20 cellular contexts compared by ENCODE assay signal in genomic region chr6:28118217-28118616, GRCh38. TPM values are rescaled to one million over a fixed set of nuclear protein-coding genes. Genes with fewer than 3 reads are reported as not detected.
A peak's percentile ranks its signal among the peaks of the same experiment; 100 is the strongest.
DNase-seq lines count a peak whose midpoint lies in the region; ATAC-seq, FAIRE-seq and TF ChIP-seq lines count a peak whose summit lies in the region.
"Had no signal": no experiment of that assay in that cellular context is flagged by ENCODE, and none has a peak within 500 bp of the region (broad histone marks: within the 10 kb centered on the region; RNA-seq: fewer than 3 reads in every experiment).

No MANE protein-coding gene starts in this region.

- no peak for ATAC-seq in HepG2
- no peak for ATAC-seq in right lobe of liver
- ATAC-seq: GM23338, HCT116 had no signal

- no peak for TF ChIP-seq POLR2A in HepG2 (IDR thresholded peaks at IDR 0.05; ENCODE audit: insufficient read depth in 1 of 2, low read depth in 2 of 2, low read length in 2 of 2)
- TF ChIP-seq POLR2A in right lobe of liver (IDR thresholded peaks at IDR 0.05), result no peak

- no TSS peak for BruUV-seq in HepG2 (replicated peaks; lab: Mats Ljungman, UMichigan)
- no TSS peak for BruUV-seq in PC-9 (replicated peaks; lab: Mats Ljungman, UMichigan)

- H4K20me1 ChIP-seq in HepG2 (ENCODE audit: insufficient read depth, low read length), result no peaks in the 10 kb centered on the region
- no peaks in the 10 kb centered on the region for H4K20me1 ChIP-seq in PC-9 (ENCODE audit: insufficient read depth)

- H3K4me2 ChIP-seq in HepG2 (ENCODE audit: low read depth, low read length), result no peak overlapping the region
- H3K4me2 ChIP-seq in skeletal muscle satellite cell (ENCODE audit: low read length), result no peak overlapping the region
- no peak overlapping the region for H3K4me2 ChIP-seq in PC-9
- H3K4me2 ChIP-seq: GM23338 had no signal

- H3K27ac ChIP-seq in HepG2 (ENCODE audit: extremely low read length, insufficient read depth, low read length), result no peak overlapping the region
- no peak overlapping the region for H3K27ac ChIP-seq in right lobe of liver
- no peak overlapping the region for H3K27ac ChIP-seq in PC-9

- H2AFZ ChIP-seq in HepG2 (ENCODE audit: low read length), result no peak overlapping the region
- H2AFZ ChIP-seq in PC-9, result no peak overlapping the region
- H2AFZ ChIP-seq: GM23338 had no signal

- no peak for FAIRE-seq in HepG2 (lab: Jason Lieb, UNC)
- FAIRE-seq: GM12891, GM18507 had no signal

- WGBS in HepG2 (ENCODE audit: low lambda C conversion rate), result 84% methylated on average over 1 of the region's 1 CpG
- WGBS in right lobe of liver (ENCODE audit: insufficient coverage, low coverage, low lambda C conversion rate, missing lambda C conversion rate), result 78% methylated on average over 1 of the region's 1 CpG

- TF ChIP-seq CTCF in HepG2 (CRISPR knock-in tag; IDR thresholded peaks at IDR 0.05) (no peak), right lobe of liver (IDR thresholded peaks at IDR 0.05) (no peak), PC-9 (conservative IDR thresholded peaks at IDR 0.05) (no peak)

- no peaks in the 10 kb centered on the region for H3K9me3 ChIP-seq in HepG2 (ENCODE audit: low read length)
- H3K9me3 ChIP-seq in right lobe of liver, result no peaks in the 10 kb centered on the region
- H3K9me3 ChIP-seq in skeletal muscle satellite cell (replicated peaks; ENCODE audit: low read length), result no peaks in the 10 kb centered on the region
- no peaks in the 10 kb centered on the region; the same call in 1 of the 2 replicates for H3K9me3 ChIP-seq in PC-9 (ENCODE audit: insufficient read depth, low read depth)

- TF ChIP-seq RAD21 in HepG2 (CRISPR knock-in tag; IDR thresholded peaks at IDR 0.05), result no peak

- no peak for TF ChIP-seq EP300 in HepG2 (IDR thresholded peaks at IDR 0.05; ENCODE audit: low read depth in 2 of 2, low read length in 2 of 2)
- TF ChIP-seq EP300 in HepG2 (CRISPR knock-in tag; IDR thresholded peaks at IDR 0.05; ENCODE audit: borderline replicate concordance), result no peak

- H3K9me2 ChIP-seq in PC-9 (ENCODE audit: insufficient read depth), result no peaks in the 10 kb centered on the region

- H3K4me3 ChIP-seq in HepG2 (replicated peaks in 1 of 3; ENCODE audit: insufficient read depth in 1 of 3, low read depth in 2 of 3, low read length in 3 of 3) (no peak overlapping the region), right lobe of liver (no peak overlapping the region), skeletal muscle satellite cell (ENCODE audit: low read length) (no peak overlapping the region), PC-9 (no peak overlapping the region)
- H3K4me3 ChIP-seq: GM23338 had no signal

- H3K27ac Mint-ChIP-seq in activated T-helper 2 cell treated with anti-CD3 and anti-CD28 coated beads, Interferon-gamma antibody, Interleukin-2, Interleukin-4, amounts not matched to agents 10 μg/mL and 5 μg/mL and 100 μg/mL, durations not matched to agents 14 hours and 24 hours and 36 hours, result peak overlapping the region; percentile 23
- H3K27ac Mint-ChIP-seq: GM23338, H9, HFFc6 had no signal

- H3K27me3 ChIP-seq in HepG2 (ENCODE audit: control insufficient read depth in 1 of 2, insufficient read depth in 2 of 2, low read length in 2 of 2) (no peaks in the 10 kb centered on the region), right lobe of liver (no peaks in the 10 kb centered on the region), skeletal muscle satellite cell (ENCODE audit: control insufficient read depth, insufficient read depth, low read length) (no peaks in the 10 kb centered on the region), PC-9 (ENCODE audit: insufficient read depth, low read depth) (no peaks in the 10 kb centered on the region)

- POLR2A ChIA-PET in HepG2 (lab: Yijun Ruan, JAX) (interaction anchor here (2.1 kb wide), 1 partner anchor 14 kb away, joined by 6 read pairs; no protein-coding TSS in a partner anchor), PC-9 (lab: Charles Lee; ENCODE audit: unreplicated experiment) (interaction anchor here (0.7 kb wide), 1 partner anchor 181 kb away, joined by 3 read pairs; no protein-coding TSS in a partner anchor)

- peaks cover 57% of the 10 kb centered on the region for H3K36me3 Mint-ChIP-seq in activated T-helper 2 cell treated with anti-CD3 and anti-CD28 coated beads, Interferon-gamma antibody, Interleukin-2, Interleukin-4, amounts not matched to agents 10 μg/mL and 5 μg/mL and 100 μg/mL, durations not matched to agents 14 hours and 24 hours and 36 hours (ENCODE audit: low read depth)

- peaks cover 7% of the 10 kb centered on the region for H3K4me1 ChIP-seq in HepG2 (ENCODE audit: insufficient read depth, low read length)
- H3K4me1 ChIP-seq in right lobe of liver, result no peaks in the 10 kb centered on the region
- peaks cover 21% of the 10 kb centered on the region for H3K4me1 ChIP-seq in skeletal muscle satellite cell (ENCODE audit: control insufficient read depth, insufficient read depth, low read length)
- H3K4me1 ChIP-seq in PC-9 (replicated peaks; ENCODE audit: insufficient read depth), result no peaks in the 10 kb centered on the region

- H3K79me2 ChIP-seq in HepG2 (ENCODE audit: insufficient read depth, low read length), result no peaks in the 10 kb centered on the region
- H3K79me2 ChIP-seq in PC-9 (ENCODE audit: low read depth), result no peaks in the 10 kb centered on the region

- H3K27me3 Mint-ChIP-seq in activated T-helper 2 cell treated with anti-CD3 and anti-CD28 coated beads, Interferon-gamma antibody, Interleukin-2, Interleukin-4, amounts not matched to agents 10 μg/mL and 5 μg/mL and 100 μg/mL, durations not matched to agents 14 hours and 24 hours and 36 hours (ENCODE audit: low read depth), result no peaks in the 10 kb centered on the region
- H3K27me3 Mint-ChIP-seq: CD4-positive, alpha-beta memory T cell had no signal

- H3K36me3 ChIP-seq in HepG2 (replicated peaks in 1 of 2; ENCODE audit: control insufficient read depth in 1 of 2, insufficient read depth in 2 of 2, low read length in 2 of 2) (peaks cover 2 to 19% of the 10 kb centered on the region in 2 experiments), right lobe of liver (peaks cover 0 to 38% (median 4%) of the 10 kb centered on the region in 4 donors), skeletal muscle satellite cell (ENCODE audit: insufficient read depth, low read length) (peaks cover 50% of the 10 kb centered on the region), PC-9 (ENCODE audit: low read depth) (no peaks in the 10 kb centered on the region; the same call in 1 of the 2 replicates)

- no peak overlapping the region for H3K4me3 Mint-ChIP-seq in activated T-helper 2 cell treated with anti-CD3 and anti-CD28 coated beads, Interferon-gamma antibody, Interleukin-2, Interleukin-4, amounts not matched to agents 10 μg/mL and 5 μg/mL and 100 μg/mL, durations not matched to agents 14 hours and 24 hours and 36 hours (ENCODE audit: low read depth)
- H3K4me3 Mint-ChIP-seq: CD4-positive, alpha-beta memory T cell; GM23338; H9; HFFc6 had no signal

- no peak overlapping the region for H3K9ac ChIP-seq in HepG2 (ENCODE audit: insufficient read depth, low read depth, low read length)
- peak overlapping the region; percentile 45 for H3K9ac ChIP-seq in skeletal muscle satellite cell (ENCODE audit: low read depth, low read length)

- in situ Hi-C loops in HepG2 (cut with HindIII; ENCODE audit: extremely low pct_ligation_motif_present, low pct_unique_long_range_greater_than_20kb), result no loop called here

- peaks cover under 1% of the 10 kb centered on the region for H3K4me1 Mint-ChIP-seq in activated T-helper 2 cell treated with anti-CD3 and anti-CD28 coated beads, Interferon-gamma antibody, Interleukin-2, Interleukin-4, amounts not matched to agents 10 μg/mL and 5 μg/mL and 100 μg/mL, durations not matched to agents 14 hours and 24 hours and 36 hours (ENCODE audit: low read depth)
- H3K4me1 Mint-ChIP-seq: GM23338, H9 had no signal

- intact Hi-C loops in HepG2 (cut with micrococcal nuclease; ENCODE audit: unreplicated experiment) (no loop called here), right lobe of liver (cut with DNase I) (no loop called here), PC-9 (cut with micrococcal nuclease; ENCODE audit: unreplicated experiment) (no loop called here)
- intact Hi-C loops in activated T-helper 2 cell treated with anti-CD3 and anti-CD28 coated beads, Interferon-gamma antibody, Interleukin-2, Interleukin-4, amounts not matched to agents 10 μg/mL and 5 μg/mL and 100 μg/mL, durations not matched to agents 14 hours and 24 hours and 36 hours (cut with micrococcal nuclease), result no loop called here

- CTCF ChIA-PET in HepG2 (lab: Yijun Ruan, JAX; ENCODE audit: low intra/inter-chr PET ratio, low total read pairs), result no interaction called here
- CTCF ChIA-PET in PC-9 (lab: Charles Lee), result no interaction called here

- H3F3A ChIP-seq in PC-9 (ENCODE audit: insufficient read depth, low read depth), result no peaks in the 10 kb centered on the region

- DNase-seq in HepG2 (ENCODE audit: low spot score) (no peak), right lobe of liver (no peak), PC-9 (no peak), NCI-H510A treated with DMSO at 0.1 percent for 48 hours (lab: John Stamatoyannopoulos, UW) (no peak)
- no peak for DNase-seq in activated T-helper 2 cell treated with anti-CD3 and anti-CD28 coated beads, Interferon-gamma antibody, Interleukin-2, Interleukin-4, amounts not matched to agents 10 μg/mL and 5 μg/mL and 100 μg/mL, durations not matched to agents 14 hours and 24 hours and 36 hours (ENCODE audit: low spot score)
- DNase-seq: C1 segment of cervical spinal cord; Calu3; CD4-positive, alpha-beta memory T cell; COR-L47; DMS53; DMS79 treated with DMSO at 0.1 percent for 48 hours; GF-D8; H9; HFFc6 had no signal

- H3K9me3 Mint-ChIP-seq in activated T-helper 2 cell treated with anti-CD3 and anti-CD28 coated beads, Interferon-gamma antibody, Interleukin-2, Interleukin-4, amounts not matched to agents 10 μg/mL and 5 μg/mL and 100 μg/mL, durations not matched to agents 14 hours and 24 hours and 36 hours, result no peaks in the 10 kb centered on the region
- H3K9me3 Mint-ChIP-seq: GM23338, H9, HFFc6 had no signal

RNA-seq across cellular contexts. Expression of gene ZSCAN16, which starts 6.2 kb away (rescaled TPM):
- total RNA-seq in HepG2 (2016; rRNA removed; fragmentation: Illumina TruSeq; extraction: Trizol) (12.7 and 13.4 TPM in 2 replicates), right lobe of liver (1 to 10 TPM; 1.5 to 2.0 (median 1.7) TPM), PC-9 (2021) (5.6 and 5.9 TPM in 2 replicates)
- total RNA-seq in HepG2 (2016; cell fraction: cytosol; rRNA removed; fragmentation: Illumina TruSeq; extraction: Trizol; ENCODE audit: low read depth), result 5.3 and 5.8 TPM in 2 replicates
- 12.9 and 16.5 TPM in 2 replicates for total RNA-seq in HepG2 (2016; cell fraction: insoluble cytoplasmic fraction; rRNA removed; fragmentation: Illumina TruSeq; extraction: Trizol)
- total RNA-seq in HepG2 (2016; cell fraction: membrane; rRNA removed; fragmentation: Illumina TruSeq; extraction: Trizol), result 6.3 and 10.0 TPM in 2 replicates
- total RNA-seq in HepG2 (2016; cell fraction: nucleus; rRNA removed; fragmentation: Illumina TruSeq; extraction: Trizol), result 12.2 and 14.1 TPM in 2 replicates
- 5.7 and 6.7 TPM in 2 replicates for polyA plus RNA-seq in HepG2 (2011; rRNA removed)
- polyA plus RNA-seq in HepG2 (2011; cell fraction: cytosol; rRNA removed), result 3.2 and 3.8 TPM in 2 replicates
- polyA plus RNA-seq in HepG2 (2011; cell fraction: nucleus; rRNA removed), result 6.4 and 10.4 TPM in 2 replicates
- 6.3 and 6.6 TPM in 2 replicates for polyA plus RNA-seq in HepG2 (2012)
- polyA plus RNA-seq in HepG2 (2016; cell fraction: cytosol; fragmentation: Illumina TruSeq; extraction: Trizol; ENCODE audit: low read depth), result 2.4 and 2.5 TPM in 2 replicates
- 11.7 and 12.1 TPM in 2 replicates for polyA plus RNA-seq in HepG2 (2016; cell fraction: insoluble cytoplasmic fraction; fragmentation: Illumina TruSeq; extraction: Trizol; ENCODE audit: low read depth)
- polyA plus RNA-seq in HepG2 (2016; cell fraction: membrane; fragmentation: Illumina TruSeq; extraction: Trizol; ENCODE audit: low read depth), result 3.3 and 3.8 TPM in 2 replicates
- 14.2 and 14.4 TPM in 2 replicates for polyA plus RNA-seq in HepG2 (2016; cell fraction: nucleus; fragmentation: Illumina TruSeq; extraction: Trizol; ENCODE audit: insufficient read depth, low read depth)
- 2.9 and 4.3 TPM in 2 replicates for polyA minus RNA-seq in HepG2 (2011; rRNA and poly(A)+ RNA removed; ENCODE audit: low replicate concordance)
- 1.1 and 2.6 TPM in 2 replicates for polyA minus RNA-seq in HepG2 (2011; cell fraction: cytosol; rRNA and poly(A)+ RNA removed)
- polyA minus RNA-seq in HepG2 (2011; cell fraction: nucleus; rRNA and poly(A)+ RNA removed), result 13.9 and 21.8 TPM in 2 replicates
- total RNA-seq in activated T-helper 2 cell treated with anti-CD3 and anti-CD28 coated beads, Interferon-gamma antibody, Interleukin-2, Interleukin-4, amounts not matched to agents 10 μg/mL and 5 μg/mL and 100 μg/mL, durations not matched to agents 14 hours and 24 hours and 36 hours, result 4.0 TPM in 2 replicates
- total RNA-seq in skeletal muscle satellite cell (2012; rRNA removed), result 2.0 and 2.3 TPM in 2 replicates
- total RNA-seq: G401 had no signal

RNA-seq across cellular contexts. Expression of gene ZKSCAN8, which starts 23.5 kb away (rescaled TPM):
- total RNA-seq in HepG2 (2016; rRNA removed; fragmentation: Illumina TruSeq; extraction: Trizol), result 20.9 and 36.1 TPM in 2 replicates
- 1.4 and 2.6 TPM in 2 replicates for total RNA-seq in HepG2 (2016; cell fraction: cytosol; rRNA removed; fragmentation: Illumina TruSeq; extraction: Trizol; ENCODE audit: low read depth)
- total RNA-seq in HepG2 (2016; cell fraction: insoluble cytoplasmic fraction; rRNA removed; fragmentation: Illumina TruSeq; extraction: Trizol), result 18.7 and 32.4 TPM in 2 replicates
- 7.0 and 9.3 TPM in 2 replicates for total RNA-seq in HepG2 (2016; cell fraction: membrane; rRNA removed; fragmentation: Illumina TruSeq; extraction: Trizol)
- total RNA-seq in HepG2 (2016; cell fraction: nucleus; rRNA removed; fragmentation: Illumina TruSeq; extraction: Trizol), result 36.9 and 37.1 TPM in 2 replicates
- 10.8 and 12.4 TPM in 2 replicates for polyA plus RNA-seq in HepG2 (2011; rRNA removed)
- 4.4 and 7.8 TPM in 2 replicates for polyA plus RNA-seq in HepG2 (2011; cell fraction: cytosol; rRNA removed)
- polyA plus RNA-seq in HepG2 (2011; cell fraction: nucleus; rRNA removed), result 36.6 and 48.8 TPM in 2 replicates
- 20.0 and 21.0 TPM in 2 replicates for polyA plus RNA-seq in HepG2 (2012)
- 0.40 and 0.46 TPM in 2 replicates for polyA plus RNA-seq in HepG2 (2016; cell fraction: cytosol; fragmentation: Illumina TruSeq; extraction: Trizol; ENCODE audit: low read depth)
- 18.2 and 19.7 TPM in 2 replicates for polyA plus RNA-seq in HepG2 (2016; cell fraction: insoluble cytoplasmic fraction; fragmentation: Illumina TruSeq; extraction: Trizol; ENCODE audit: low read depth)
- polyA plus RNA-seq in HepG2 (2016; cell fraction: membrane; fragmentation: Illumina TruSeq; extraction: Trizol; ENCODE audit: low read depth), result 1.6 and 2.0 TPM in 2 replicates
- polyA plus RNA-seq in HepG2 (2016; cell fraction: nucleus; fragmentation: Illumina TruSeq; extraction: Trizol; ENCODE audit: insufficient read depth, low read depth), result 42.0 and 45.6 TPM in 2 replicates
- 16.6 and 22.5 TPM in 2 replicates for polyA minus RNA-seq in HepG2 (2011; rRNA and poly(A)+ RNA removed; ENCODE audit: low replicate concordance)
- 21.0 and 24.8 TPM in 2 replicates for polyA minus RNA-seq in HepG2 (2011; cell fraction: cytosol; rRNA and poly(A)+ RNA removed)
- polyA minus RNA-seq in HepG2 (2011; cell fraction: nucleus; rRNA and poly(A)+ RNA removed), result 49.2 and 60.8 TPM in 2 replicates
- total RNA-seq in right lobe of liver, result 1 to 10 TPM; 5.4 to 7.2 (median 6.8) TPM
- total RNA-seq in activated T-helper 2 cell treated with anti-CD3 and anti-CD28 coated beads, Interferon-gamma antibody, Interleukin-2, Interleukin-4, amounts not matched to agents 10 μg/mL and 5 μg/mL and 100 μg/mL, durations not matched to agents 14 hours and 24 hours and 36 hours, result 17.9 and 20.8 TPM in 2 replicates
- 9.1 and 10.0 TPM in 2 replicates for total RNA-seq in skeletal muscle satellite cell (2012; rRNA removed)
- 27.2 and 31.5 TPM in 2 replicates for total RNA-seq in PC-9 (2021)

RNA-seq across cellular contexts. Expression of gene ZNF165, which starts 37.8 kb away (rescaled TPM):
- total RNA-seq in HepG2 (2016; rRNA removed; fragmentation: Illumina TruSeq; extraction: Trizol) (8.6 and 11.2 TPM in 2 replicates), right lobe of liver (1 to 10 TPM in 3 of 6 experiments, under 1 TPM in 3; 0.24 to 3.0 (median 0.95) TPM), PC-9 (2021) (10.5 and 12.6 TPM in 2 replicates)
- total RNA-seq in HepG2 (2016; cell fraction: cytosol; rRNA removed; fragmentation: Illumina TruSeq; extraction: Trizol; ENCODE audit: low read depth), result 3.4 TPM in 2 replicates
- total RNA-seq in HepG2 (2016; cell fraction: insoluble cytoplasmic fraction; rRNA removed; fragmentation: Illumina TruSeq; extraction: Trizol), result 7.8 and 10.0 TPM in 2 replicates
- 6.8 TPM in 2 replicates for total RNA-seq in HepG2 (2016; cell fraction: membrane; rRNA removed; fragmentation: Illumina TruSeq; extraction: Trizol)
- total RNA-seq in HepG2 (2016; cell fraction: nucleus; rRNA removed; fragmentation: Illumina TruSeq; extraction: Trizol), result 8.8 and 9.5 TPM in 2 replicates
- polyA plus RNA-seq in HepG2 (2011; rRNA removed), result 0.58 and 0.78 TPM in 2 replicates
- polyA plus RNA-seq in HepG2 (2011; cell fraction: cytosol; rRNA removed), result 0.34 and 0.64 TPM in 2 replicates
- polyA plus RNA-seq in HepG2 (2011; cell fraction: nucleus; rRNA removed), result 1.0 and 1.1 TPM in 2 replicates
- polyA plus RNA-seq in HepG2 (2012), result 2.0 and 2.7 TPM in 2 replicates
- polyA plus RNA-seq in HepG2 (2016; cell fraction: cytosol; fragmentation: Illumina TruSeq; extraction: Trizol; ENCODE audit: low read depth), result 1.1 and 1.2 TPM in 2 replicates
- polyA plus RNA-seq in HepG2 (2016; cell fraction: insoluble cytoplasmic fraction; fragmentation: Illumina TruSeq; extraction: Trizol; ENCODE audit: low read depth), result 6.7 and 7.0 TPM in 2 replicates
- 2.2 and 2.4 TPM in 2 replicates for polyA plus RNA-seq in HepG2 (2016; cell fraction: membrane; fragmentation: Illumina TruSeq; extraction: Trizol; ENCODE audit: low read depth)
- polyA plus RNA-seq in HepG2 (2016; cell fraction: nucleus; fragmentation: Illumina TruSeq; extraction: Trizol; ENCODE audit: insufficient read depth, low read depth), result 6.5 and 7.8 TPM in 2 replicates
- polyA minus RNA-seq in HepG2 (2011; rRNA and poly(A)+ RNA removed; ENCODE audit: low replicate concordance), result 1.0 and 1.1 TPM in 2 replicates
- 1.1 and 1.4 TPM in 2 replicates for polyA minus RNA-seq in HepG2 (2011; cell fraction: cytosol; rRNA and poly(A)+ RNA removed)
- polyA minus RNA-seq in HepG2 (2011; cell fraction: nucleus; rRNA and poly(A)+ RNA removed), result 4.2 and 5.6 TPM in 2 replicates
- total RNA-seq in activated T-helper 2 cell treated with anti-CD3 and anti-CD28 coated beads, Interferon-gamma antibody, Interleukin-2, Interleukin-4, amounts not matched to agents 10 μg/mL and 5 μg/mL and 100 μg/mL, durations not matched to agents 14 hours and 24 hours and 36 hours, result 0.34 TPM in 2 replicates
- total RNA-seq in skeletal muscle satellite cell (2012; rRNA removed), result 0.51 and 0.66 TPM in 2 replicates
